In the genomic region with DNA sequence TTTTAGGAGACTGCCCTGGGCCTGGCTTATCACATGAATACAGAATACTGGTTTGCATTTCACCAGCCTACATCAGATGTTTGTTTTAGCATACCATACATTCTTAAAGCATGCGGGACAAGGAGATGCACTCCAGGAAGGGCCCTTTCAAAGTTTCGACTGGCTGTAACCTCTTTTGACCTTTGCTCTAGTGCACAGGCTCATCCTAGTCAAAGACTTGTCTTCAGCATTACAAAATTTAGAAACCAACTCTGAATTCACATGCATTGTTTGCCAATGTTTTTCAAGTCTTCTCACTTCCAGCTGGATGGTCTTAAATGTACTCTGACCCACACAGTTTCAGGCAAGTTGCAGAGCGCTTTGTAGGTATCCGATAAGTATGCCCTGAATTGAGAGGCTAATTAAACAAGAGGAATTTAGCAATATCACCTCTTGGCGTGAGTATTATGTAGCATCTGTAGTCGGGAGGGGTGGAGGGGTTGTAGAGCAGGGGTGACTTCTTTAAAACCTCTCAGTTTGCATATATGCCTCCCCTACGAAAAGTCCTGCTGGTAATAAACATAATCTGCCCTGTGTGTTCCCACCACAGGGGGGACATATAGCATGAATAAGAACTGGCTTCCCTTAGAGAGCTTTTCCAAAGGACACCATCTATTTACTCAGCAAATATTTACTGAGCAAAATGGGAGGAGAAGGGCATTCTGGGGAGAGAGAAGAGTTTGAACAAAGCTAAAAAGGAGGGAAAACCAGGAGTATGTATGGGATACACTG, we compare ENCODE assay signal across 8 cellular contexts. TPM values are rescaled to one million over a fixed set of nuclear protein-coding genes. Genes with fewer than 3 reads are reported as not detected.
DNase-seq lines count a peak whose midpoint lies in the region; ATAC-seq and TF ChIP-seq lines count a peak whose summit lies in the region.

No MANE protein-coding gene starts in this region.

- TF ChIP-seq CTCF in cardiac fibroblast (IDR thresholded peaks at IDR 0.05; ENCODE audit: low read depth, low read length) = no peak

- no peak for ATAC-seq in HG03469 (IDR thresholded peaks at IDR 0.05; ENCODE audit: unreplicated experiment)

- DNase-seq in DMS53 treated with DMSO at 0.1 percent for 48 hours (lab: John Stamatoyannopoulos, UW; ENCODE audit: unreplicated experiment) = peak; percentile 93
- DNase-seq in NCI-H2081 (lab: John Stamatoyannopoulos, UW) = peak; percentile 61 to 87
- peak; percentile 73 to 89 for DNase-seq in cardiac fibroblast (ENCODE audit: low read depth in 2 of 2)
- DNase-seq in myocyte (ENCODE audit: low read depth) = peak; percentile 33
- DNase-seq in activated CD8-positive, alpha-beta memory T cell treated with anti-CD3 and anti-CD28 coated beads, Interleukin-2, amount 50 U/mL, for 4 hours = no peak
- DNase-seq in caudate nucleus (lab: John Stamatoyannopoulos, UW) = no peak
- DNase-seq in posterior vena cava (ENCODE audit: low spot score) = no peak

- no peak overlapping the region for H3K4me3 ChIP-seq in cardiac fibroblast (replicated peaks in 1 of 2; ENCODE audit: low read depth in 2 of 2, low read length in 2 of 2)

- intact Hi-C loops in posterior vena cava (cut with DNase I) = no loop called here

- no peak overlapping the region for H3K27ac ChIP-seq in caudate nucleus (ENCODE audit: low read depth, low read length)

RNA-seq across cellular contexts. Expression of a gene that starts 24.4 kb away (rescaled TPM):
- total RNA-seq in myocyte (36.3 and 41.5 TPM in 2 replicates), posterior vena cava (10 to 100 TPM; 64.9 to 67.3 TPM)
- polyA plus RNA-seq in myocyte (2012) = 90.9 TPM

RNA-seq across cellular contexts. Expression of a gene that starts 49.5 kb away (rescaled TPM):
- total RNA-seq in myocyte = 33.8 and 34.9 TPM in 2 replicates
- 21.0 TPM for polyA plus RNA-seq in myocyte (2012)
- total RNA-seq in posterior vena cava = 10 to 100 TPM; 64.1 to 68.7 TPM

Comparison
In these comparisons a context has a peak if more than half of its experiments do, and no peak if none do; other contexts are left out.
1. DNase-seq: peak in DMS53 treated with DMSO at 0.1 percent for 48 hours (single experiment), NCI-H2081 (2 of 2), cardiac fibroblast (2 of 2) and myocyte (single experiment); none in activated CD8-positive, alpha-beta memory T cell treated with anti-CD3 and anti-CD28 coated beads, Interleukin-2, amount 50 U/mL, for 4 hours (single experiment), caudate nucleus (0 of 61) and posterior vena cava (single experiment).